In genomic region chr1:166166400-166166699, GRCh38 we compare ENCODE assay signal across 8 cellular contexts. TPM values are rescaled to one million over a fixed set of nuclear protein-coding genes. Genes with fewer than 3 reads are reported as not detected.
DNase-seq lines count a peak whose midpoint lies in the region; ATAC-seq and TF ChIP-seq lines count a peak whose summit lies in the region.

No MANE protein-coding gene starts in this region.

- H3K9me3 ChIP-seq in esophagus muscularis mucosa = no peaks in the 10 kb centered on the region
- H3K9me3 ChIP-seq in smooth muscle cell (replicated peaks; ENCODE audit: low read depth) = no peaks in the 10 kb centered on the region

- H3K27me3 Mint-ChIP-seq in activated T-helper 2 cell treated with anti-CD3 and anti-CD28 coated beads, Interferon-gamma antibody, Interleukin-2, Interleukin-4, amounts not matched to agents 10 μg/mL and 5 μg/mL and 100 μg/mL, durations not matched to agents 14 hours and 24 hours and 36 hours (ENCODE audit: low read depth) = peaks cover 53% of the 10 kb centered on the region

- no peak overlapping the region for H3K9ac ChIP-seq in smooth muscle cell (ENCODE audit: low read depth)

- no peak for TF ChIP-seq EP300 in esophagus muscularis mucosa (IDR thresholded peaks at IDR 0.05)

- peak; percentile 2 for ATAC-seq in GM21360 (IDR thresholded peaks at IDR 0.05; ENCODE audit: unreplicated experiment)
- ATAC-seq in HG03175 (IDR thresholded peaks at IDR 0.05; ENCODE audit: unreplicated experiment) = peak; percentile 9
- ATAC-seq in HG02870 (IDR thresholded peaks at IDR 0.05; ENCODE audit: unreplicated experiment) = no peak

- no peak for TF ChIP-seq POLR2A in esophagus muscularis mucosa (IDR thresholded peaks at IDR 0.05; ENCODE audit: low read depth)

- H3K9me3 Mint-ChIP-seq in activated T-helper 2 cell treated with anti-CD3 and anti-CD28 coated beads, Interferon-gamma antibody, Interleukin-2, Interleukin-4, amounts not matched to agents 10 μg/mL and 5 μg/mL and 100 μg/mL, durations not matched to agents 14 hours and 24 hours and 36 hours = no peaks in the 10 kb centered on the region

- H3K27ac ChIP-seq in esophagus muscularis mucosa (replicated peaks in 1 of 4) (peak overlapping the region; percentile 62 to 81 (median 69)), smooth muscle cell (ENCODE audit: low read depth) (no peak overlapping the region)

- TF ChIP-seq CTCF in esophagus muscularis mucosa (IDR thresholded peaks at IDR 0.05) = no peak
- TF ChIP-seq CTCF in smooth muscle cell (IDR thresholded peaks at IDR 0.05; ENCODE audit: borderline replicate concordance, insufficient read depth, poor library complexity, severe bottlenecking) = no peak

- no peaks in the 10 kb centered on the region for H3K27me3 ChIP-seq in esophagus muscularis mucosa
- peaks cover 72% of the 10 kb centered on the region for H3K27me3 ChIP-seq in smooth muscle cell (ENCODE audit: low read depth)

- no peaks in the 10 kb centered on the region for H3K79me2 ChIP-seq in smooth muscle cell (ENCODE audit: low read depth)

- peaks cover 32% of the 10 kb centered on the region for H3K4me1 Mint-ChIP-seq in activated T-helper 2 cell treated with anti-CD3 and anti-CD28 coated beads, Interferon-gamma antibody, Interleukin-2, Interleukin-4, amounts not matched to agents 10 μg/mL and 5 μg/mL and 100 μg/mL, durations not matched to agents 14 hours and 24 hours and 36 hours (ENCODE audit: low read depth)

- H3K4me3 Mint-ChIP-seq in activated T-helper 2 cell treated with anti-CD3 and anti-CD28 coated beads, Interferon-gamma antibody, Interleukin-2, Interleukin-4, amounts not matched to agents 10 μg/mL and 5 μg/mL and 100 μg/mL, durations not matched to agents 14 hours and 24 hours and 36 hours (ENCODE audit: low read depth) = no peak overlapping the region

- H3F3A ChIP-seq in smooth muscle cell (ENCODE audit: low read depth) = no peaks in the 10 kb centered on the region

- H4K20me1 ChIP-seq in smooth muscle cell (ENCODE audit: low read depth) = no peaks in the 10 kb centered on the region

- H3K27ac Mint-ChIP-seq in activated T-helper 2 cell treated with anti-CD3 and anti-CD28 coated beads, Interferon-gamma antibody, Interleukin-2, Interleukin-4, amounts not matched to agents 10 μg/mL and 5 μg/mL and 100 μg/mL, durations not matched to agents 14 hours and 24 hours and 36 hours = no peak overlapping the region

- WGBS in esophagus muscularis mucosa = 0% methylated on average over 4 of the region's 41 CpGs
- 0% methylated on average over 4 of the region's 41 CpGs for WGBS in smooth muscle cell (ENCODE audit: low lambda C conversion rate)

- no peaks in the 10 kb centered on the region for H3K36me3 Mint-ChIP-seq in activated T-helper 2 cell treated with anti-CD3 and anti-CD28 coated beads, Interferon-gamma antibody, Interleukin-2, Interleukin-4, amounts not matched to agents 10 μg/mL and 5 μg/mL and 100 μg/mL, durations not matched to agents 14 hours and 24 hours and 36 hours (ENCODE audit: low read depth)

- H3K4me1 ChIP-seq in esophagus muscularis mucosa = peaks cover 15 to 34% (median 27%) of the 10 kb centered on the region in 4 donors
- no peaks in the 10 kb centered on the region for H3K4me1 ChIP-seq in smooth muscle cell (ENCODE audit: low read depth)

- DNase-seq in esophagus muscularis mucosa (ENCODE audit: extremely low spot score) (no peak), smooth muscle cell (lab: John Stamatoyannopoulos, UW; ENCODE audit: unreplicated experiment) (no peak), EL (no peak), A172 (ENCODE audit: low spot score) (no peak)
- DNase-seq in activated T-helper 2 cell treated with anti-CD3 and anti-CD28 coated beads, Interferon-gamma antibody, Interleukin-2, Interleukin-4, amounts not matched to agents 10 μg/mL and 5 μg/mL and 100 μg/mL, durations not matched to agents 14 hours and 24 hours and 36 hours (ENCODE audit: low spot score) = no peak

- no peaks in the 10 kb centered on the region for H3K36me3 ChIP-seq in esophagus muscularis mucosa
- no peaks in the 10 kb centered on the region for H3K36me3 ChIP-seq in smooth muscle cell (ENCODE audit: low read depth)

- no peak overlapping the region for H2AFZ ChIP-seq in smooth muscle cell (ENCODE audit: low read depth)

- H3K4me3 ChIP-seq in esophagus muscularis mucosa = peak overlapping the region; percentile 73 to 88 (median 82)
- H3K4me3 ChIP-seq in smooth muscle cell = peak overlapping the region; percentile 60

- intact Hi-C loops in esophagus muscularis mucosa (cut with DNase I) = loop anchor here (10.0 kb wide), 1 partner anchor 242 kb away; no protein-coding TSS in a partner anchor
- intact Hi-C loops in activated T-helper 2 cell treated with anti-CD3 and anti-CD28 coated beads, Interferon-gamma antibody, Interleukin-2, Interleukin-4, amounts not matched to agents 10 μg/mL and 5 μg/mL and 100 μg/mL, durations not matched to agents 14 hours and 24 hours and 36 hours (cut with micrococcal nuclease) = loop anchor here (5.0 to 10.0 kb wide), 5 partner anchors 239 to 708 kb away; partner anchors contain the start of genes ALDH9A1 and TADA1

- peak overlapping the region; percentile 87 for H3K4me2 ChIP-seq in smooth muscle cell

RNA-seq across cellular contexts. Expression of gene FAM78B, which starts 0.5 kb away (rescaled TPM):
- total RNA-seq in esophagus muscularis mucosa (1 to 10 TPM in 3 of 4 donors, under 1 TPM in 1; 0.50 to 2.0 (median 1.3) TPM), smooth muscle cell (0.27 TPM in 1 of 2 replicates, not detected in the other)
- 0.12 TPM in 1 of 2 replicates, not detected in the other for polyA plus RNA-seq in smooth muscle cell
- 1.2 and 1.4 TPM in 2 replicates for total RNA-seq in activated T-helper 2 cell treated with anti-CD3 and anti-CD28 coated beads, Interferon-gamma antibody, Interleukin-2, Interleukin-4, amounts not matched to agents 10 μg/mL and 5 μg/mL and 100 μg/mL, durations not matched to agents 14 hours and 24 hours and 36 hours
- 0.77 and 1.6 TPM in 2 replicates for total RNA-seq in A172 (2014; rRNA removed; shearing (Covaris generic))
